2 cellular contexts compared by ENCODE assay signal in genomic region chr12:50065726-50066310, GRCh38.
TF ChIP-seq lines count a peak whose summit lies in the region.

No MANE protein-coding gene starts in this region.

TF ChIP-seq in IMR-90, 13 proteins besides CTCF, POLR2A, EP300 and RAD21:
- TF ChIP-seq CHD1 (IDR thresholded peaks at IDR 0.05; ENCODE audit: low read depth, low read length) (no peak), MXI1 (IDR thresholded peaks at IDR 0.05; ENCODE audit: borderline replicate concordance, low read depth, low read length) (no peak), ELK1 (IDR thresholded peaks at IDR 0.05; ENCODE audit: borderline replicate concordance, low read depth, low read length) (no peak), NFE2L2 (IDR thresholded peaks at IDR 0.05; ENCODE audit: low read depth, low read length) (no peak), RCOR1 (IDR thresholded peaks at IDR 0.05; ENCODE audit: insufficient replicate concordance, low read length) (no peak), BHLHE40 (IDR thresholded peaks at IDR 0.05; ENCODE audit: low read depth, low read length) (no peak)
TF ChIP-seq in IMR-90: peak in this region for 0.

TF ChIP-seq in H1, 55 proteins besides CTCF, POLR2A, EP300 and RAD21:
- TF ChIP-seq CEBPB (IDR thresholded peaks at IDR 0.05; ENCODE audit: low read depth, low read length) (no peak), RXRA (IDR thresholded peaks at IDR 0.05; ENCODE audit: insufficient read depth, low read depth, low read length) (no peak), CTBP2 (IDR thresholded peaks at IDR 0.05; ENCODE audit: borderline replicate concordance, insufficient read depth, insufficient read length, low read length) (no peak), TEAD4 (IDR thresholded peaks at IDR 0.05; ENCODE audit: low read depth, low read length) (no peak), ASH2L (IDR thresholded peaks at IDR 0.05; ENCODE audit: low read length) (peak; percentile 25), KDM1A (IDR thresholded peaks at IDR 0.05; ENCODE audit: borderline replicate concordance, low read length) (peak; percentile 28; the same call in 1 of the 2 replicates)
